ENCODE assay signal across 1 cellular context in genomic region chr19:46147791-46148288, GRCh38.
TF ChIP-seq lines count a peak whose summit lies in the region.

Gene IGFL2 (plus strand): TSS chr19:46148238. CDS start chr19:46148279, 41 bp downstream.

TF ChIP-seq in HCT116, 20 proteins besides CTCF, POLR2A, EP300 and RAD21:
- TF ChIP-seq REST (IDR thresholded peaks at IDR 0.05; ENCODE audit: low read depth) (no peak), JUND (IDR thresholded peaks at IDR 0.05) (0 out of 2 replicates have a peak, but pooled peaks have one; percentile 9), TCF7L2 (IDR thresholded peaks at IDR 0.05; ENCODE audit: borderline replicate concordance, extremely low read depth, insufficient read depth, insufficient read length) (peak; percentile 23), ZFX (IDR thresholded peaks at IDR 0.05) (no peak), ZNF274 (IDR thresholded peaks at IDR 0.05; ENCODE audit: low read depth, low read length) (no peak), SP1 (IDR thresholded peaks at IDR 0.05; ENCODE audit: low read depth) (no peak)
TF ChIP-seq in HCT116: peak in this region for 2.
